ENCODE assay signal across 2 cellular contexts in the genomic region with DNA sequence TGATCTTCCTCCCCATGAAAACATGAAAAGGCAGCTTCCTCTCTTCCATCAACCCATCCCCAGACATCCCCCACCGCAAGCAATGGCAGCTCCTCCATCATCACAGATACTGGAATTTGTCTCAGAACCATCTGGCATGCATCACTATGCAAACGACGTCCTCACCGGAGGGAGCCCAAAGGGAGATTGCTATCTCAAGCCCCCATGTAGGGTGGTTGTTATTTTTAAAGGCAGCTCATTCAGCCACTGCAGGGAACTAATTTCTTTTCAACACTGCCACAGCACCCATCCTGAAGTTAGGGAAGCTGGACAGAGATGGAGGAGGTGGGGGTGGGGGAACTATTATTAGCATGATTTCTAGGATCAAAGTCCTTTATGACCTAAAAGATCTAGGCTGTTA.
TF ChIP-seq lines count a peak whose summit lies in the region.

No MANE protein-coding gene starts in this region.

TF ChIP-seq in HEK293, 187 proteins besides CTCF, POLR2A, EP300 and RAD21 (continued from another document):
- TF ChIP-seq, protein P1, sequence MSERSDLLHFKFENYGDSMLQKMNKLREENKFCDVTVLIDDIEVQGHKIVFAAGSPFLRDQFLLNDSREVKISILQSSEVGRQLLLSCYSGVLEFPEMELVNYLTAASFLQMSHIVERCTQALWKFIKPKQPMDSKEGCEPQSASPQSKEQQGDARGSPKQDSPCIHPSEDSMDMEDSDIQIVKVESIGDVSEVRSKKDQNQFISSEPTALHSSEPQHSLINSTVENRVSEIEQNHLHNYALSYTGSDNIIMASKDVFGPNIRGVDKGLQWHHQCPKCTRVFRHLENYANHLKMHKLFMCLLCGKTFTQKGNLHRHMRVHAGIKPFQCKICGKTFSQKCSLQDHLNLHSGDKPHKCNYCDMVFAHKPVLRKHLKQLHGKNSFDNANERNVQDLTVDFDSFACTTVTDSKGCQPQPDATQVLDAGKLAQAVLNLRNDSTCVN (tag by site-specific recombination; optimal IDR thresholded peaks at IDR 0.05), result no peak

TF ChIP-seq in H1, 55 proteins besides CTCF, POLR2A, EP300 and RAD21 (continued from another document):
- TF ChIP-seq SIX5 (IDR thresholded peaks at IDR 0.05; ENCODE audit: low read depth, low read length) (no peak), POLR2AphosphoS5 (IDR thresholded peaks at IDR 0.05; ENCODE audit: low read depth, low read length) (0 out of 2 replicates have a peak, but pooled peaks have one; percentile 36), ZNF274 (IDR thresholded peaks at IDR 0.05; ENCODE audit: borderline replicate concordance, extremely low read depth, low read length) (no peak), TCF12 (IDR thresholded peaks at IDR 0.05; ENCODE audit: low read depth, low read length) (peak; percentile 88; the same call in 1 of the 2 replicates), RNF2 (IDR thresholded peaks at IDR 0.05; ENCODE audit: borderline replicate concordance, low read depth, low read length, missing control alignments, poor library complexity, severe bottlenecking) (no peak), JUND (IDR thresholded peaks at IDR 0.05; ENCODE audit: low read length) (no peak), PHF8 (conservative IDR thresholded peaks at IDR 0.05; ENCODE audit: low read depth, low read length) (no peak), SP1 (IDR thresholded peaks at IDR 0.05; ENCODE audit: low read depth, low read length) (no peak), JUN (IDR thresholded peaks at IDR 0.05; ENCODE audit: low read depth, low read length) (no peak), CHD2 (IDR thresholded peaks at IDR 0.05; ENCODE audit: low read length) (no peak), YY1 (IDR thresholded peaks at IDR 0.05; ENCODE audit: low read depth, low read length) (no peak)
- TF ChIP-seq, protein P2, sequence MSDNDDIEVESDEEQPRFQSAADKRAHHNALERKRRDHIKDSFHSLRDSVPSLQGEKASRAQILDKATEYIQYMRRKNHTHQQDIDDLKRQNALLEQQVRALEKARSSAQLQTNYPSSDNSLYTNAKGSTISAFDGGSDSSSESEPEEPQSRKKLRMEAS (IDR thresholded peaks at IDR 0.05), result no peak
